In genomic region chr2:54103454-54104314, GRCh38 we compare ENCODE assay signal across 8 cellular contexts. TPM values are rescaled to one million over a fixed set of nuclear protein-coding genes. Genes with fewer than 3 reads are reported as not detected.
DNase-seq lines count a peak whose midpoint lies in the region; ATAC-seq, FAIRE-seq and TF ChIP-seq lines count a peak whose summit lies in the region.

No MANE protein-coding gene starts in this region.

- H3K4me3 ChIP-seq in right atrium auricular region (no peak overlapping the region), bronchial epithelial cell (ENCODE audit: low read depth, low read length) (no peak overlapping the region), lung (no peak overlapping the region)

- CTCF ChIA-PET in RWPE1 (lab: Yijun Ruan, JAX): interaction anchor here (0.5 kb wide), 1 partner anchor 54 kb away, joined by 3 read pairs; no protein-coding TSS in a partner anchor

- H3K27me3 ChIP-seq in right atrium auricular region (no peaks in the 10 kb centered on the region), bronchial epithelial cell (ENCODE audit: control insufficient read depth, insufficient read depth, low read length) (no peaks in the 10 kb centered on the region), lung (ENCODE audit: control insufficient read depth, insufficient read depth) (no peaks in the 10 kb centered on the region)

- no peak overlapping the region for H3K27ac ChIP-seq in right atrium auricular region
- peak overlapping the region; percentile 53 for H3K27ac ChIP-seq in RWPE1
- H3K27ac ChIP-seq in lung (ENCODE audit: low read depth in 1 of 2, low read length in 1 of 2): no peak overlapping the region

- POLR2A ChIA-PET in RWPE1 (lab: Yijun Ruan, JAX; ENCODE audit: low non-redundant PET): no interaction called here

- peaks cover 0 to 6% of the 10 kb centered on the region in 2 donors for H3K4me1 ChIP-seq in right atrium auricular region
- peaks cover 0 to 2% of the 10 kb centered on the region in 2 donors for H3K4me1 ChIP-seq in lung (ENCODE audit: control insufficient read depth in 2 of 2, insufficient read depth in 2 of 2, low read length in 2 of 2)

- no peaks in the 10 kb centered on the region for H3K9me3 ChIP-seq in right atrium auricular region
- no peaks in the 10 kb centered on the region for H3K9me3 ChIP-seq in lung (ENCODE audit: control insufficient read depth in 2 of 2, insufficient read depth in 1 of 2, low read length in 1 of 2)

- FAIRE-seq in bronchial epithelial cell (lab: Jason Lieb, UNC): no peak

- peak; percentile 67 for ATAC-seq in Right ventricle myocardium inferior
- ATAC-seq in HG03095 (IDR thresholded peaks at IDR 0.05; ENCODE audit: unreplicated experiment): peak; percentile 40
- ATAC-seq in lung (ENCODE audit: insufficient read depth, low FRiP score): peak; percentile 74
- no peak for ATAC-seq in HG02884 (IDR thresholded peaks at IDR 0.05; ENCODE audit: unreplicated experiment)

- 9 to 18% methylated on average over 3 of the region's 3 CpGs for WGBS in lung, 2 donors

- intact Hi-C loops in Right ventricle myocardium inferior (cut with DNase I): loop anchor here (10.0 kb wide), 1 partner anchor 601 kb away; no protein-coding TSS in a partner anchor

- DNase-seq in Right ventricle myocardium inferior (ENCODE audit: missing footprints) (no peak), right atrium auricular region (ENCODE audit: low spot score) (no peak), RWPE1 (ENCODE audit: low spot score) (peak; percentile 88), bronchial epithelial cell (ENCODE audit: low read depth) (peak; percentile 93), lung (ENCODE audit: low spot score) (peak; percentile 56), globus pallidus (ENCODE audit: low spot score) (no peak)

- H3K36me3 ChIP-seq in right atrium auricular region: no peaks in the 10 kb centered on the region
- no peaks in the 10 kb centered on the region for H3K36me3 ChIP-seq in bronchial epithelial cell (ENCODE audit: control insufficient read depth, insufficient read depth, low read length)
- no peaks in the 10 kb centered on the region for H3K36me3 ChIP-seq in lung (ENCODE audit: control insufficient read depth in 2 of 2, insufficient read depth in 2 of 2, low read length in 2 of 2)

- TF ChIP-seq CTCF in right atrium auricular region (IDR thresholded peaks at IDR 0.05): no peak
- 0 out of 2 replicates have a peak, but pooled peaks have one; percentile 15 for TF ChIP-seq CTCF in RWPE1 (conservative IDR thresholded peaks at IDR 0.05; ENCODE audit: low read depth)
- TF ChIP-seq CTCF in bronchial epithelial cell (IDR thresholded peaks at IDR 0.05; ENCODE audit: insufficient read depth, low read length, severe bottlenecking): no peak
- no peak for TF ChIP-seq CTCF in lung (IDR thresholded peaks at IDR 0.05; ENCODE audit: control extremely low read depth, extremely low read depth)

RNA-seq across cellular contexts. Expression of gene ACYP2, which starts 11.7 kb away (rescaled TPM):
- total RNA-seq in Right ventricle myocardium inferior (62.6 TPM), right atrium auricular region (10 to 100 TPM; 32.7 to 48.1 TPM), bronchial epithelial cell (9.0 and 25.9 TPM in 2 replicates), lung (10 to 100 TPM; 15.1 to 23.7 TPM)
- 10 to 100 TPM; 13.2 to 20.8 TPM for polyA plus RNA-seq in lung

Comparison
In these comparisons a context has a peak if more than half of its experiments do, and no peak if none do; other contexts are left out.
1. DNase-seq: peak in RWPE1 (single experiment), bronchial epithelial cell (single experiment) and lung (single experiment); none in Right ventricle myocardium inferior (single experiment), right atrium auricular region (single experiment) and globus pallidus (single experiment).